8 cellular contexts compared by ENCODE assay signal in genomic region chr17:81713004-81713555, GRCh38. TPM values are rescaled to one million over a fixed set of nuclear protein-coding genes. Genes with fewer than 3 reads are reported as not detected.
DNase-seq lines count a peak whose midpoint lies in the region; ATAC-seq and TF ChIP-seq lines count a peak whose summit lies in the region.

No MANE protein-coding gene starts in this region.

- no peak for TF ChIP-seq CTCF in SU-DHL-6 (IDR thresholded peaks at IDR 0.05; ENCODE audit: insufficient read depth, low read length, poor library complexity, severe bottlenecking)

- in situ Hi-C loops in HAP-1 (cut with MboI; ENCODE audit: low sequenced_read_pairs) = no loop called here

- no peaks in the 10 kb centered on the region for H3K9me2 ChIP-seq in SU-DHL-6 (replicated peaks; ENCODE audit: insufficient read depth, low read length)

- H3K9ac ChIP-seq in SU-DHL-6 (ENCODE audit: low read length) = peak overlapping the region; percentile 93

- H3K9me3 ChIP-seq in HAP-1 = no peaks in the 10 kb centered on the region
- no peaks in the 10 kb centered on the region for H3K9me3 ChIP-seq in SU-DHL-6 (ENCODE audit: insufficient read depth, low read length)

- no peak for ATAC-seq in left ventricle myocardium superior

- H3K4me3 ChIP-seq in HAP-1 (peak overlapping the region; percentile 61), SU-DHL-6 (ENCODE audit: insufficient read depth, low read length, poor library complexity, severe bottlenecking) (peak overlapping the region; percentile 86), skeletal muscle cell (ENCODE audit: low read depth, low read length) (peak overlapping the region; percentile 64)

- intact Hi-C loops in left ventricle myocardium superior (cut with micrococcal nuclease) = no loop called here

- no peak for DNase-seq in HAP-1 (ENCODE audit: low spot score in 2 of 2)
- DNase-seq in left ventricle myocardium superior = peak; percentile 34
- DNase-seq in skeletal muscle cell (ENCODE audit: low read depth) = no peak
- DNase-seq in germinal center (ENCODE audit: low spot score) = no peak
- DNase-seq in dermis blood vessel endothelial cell = no peak
- no peak for DNase-seq in NCI-H510A (lab: John Stamatoyannopoulos, UW)
- DNase-seq in HuH-7 (ENCODE audit: low spot score) = no peak

- peaks cover 27% of the 10 kb centered on the region for H3K79me2 ChIP-seq in SU-DHL-6 (ENCODE audit: insufficient read depth, low read length)

- H3K27ac ChIP-seq in SU-DHL-6 (ENCODE audit: low read depth, low read length) = peak overlapping the region; percentile 41; the same call in 1 of the 2 replicates

- peaks cover 19% of the 10 kb centered on the region for H3K4me1 ChIP-seq in HAP-1

- peaks cover 44% of the 10 kb centered on the region for H3K36me3 ChIP-seq in HAP-1 (replicated peaks)
- H3K36me3 ChIP-seq in SU-DHL-6 (ENCODE audit: low read length) = no peaks in the 10 kb centered on the region

- H4K20me1 ChIP-seq in SU-DHL-6 (ENCODE audit: low read depth, low read length) = no peaks in the 10 kb centered on the region

- H3K27me3 ChIP-seq in HAP-1 (ENCODE audit: low read depth) (no peaks in the 10 kb centered on the region), SU-DHL-6 (ENCODE audit: low read length) (no peaks in the 10 kb centered on the region)

- no peak overlapping the region for H2AFZ ChIP-seq in SU-DHL-6 (ENCODE audit: low read depth, low read length, severe bottlenecking)

- peaks cover 25% of the 10 kb centered on the region for H3F3A ChIP-seq in SU-DHL-6 (ENCODE audit: insufficient read depth)

- peak overlapping the region; percentile 80 for H3K4me2 ChIP-seq in SU-DHL-6 (ENCODE audit: low read depth, low read length, poor library complexity, severe bottlenecking)

RNA-seq across cellular contexts. Expression of gene SLC25A10, which starts 1.0 kb away (rescaled TPM):
- total RNA-seq in left ventricle myocardium superior (8.6 TPM), dermis blood vessel endothelial cell (11.4 and 28.4 TPM in 2 replicates)

RNA-seq across cellular contexts. Expression of gene MRPL12, which starts 9.9 kb away (rescaled TPM):
- total RNA-seq in left ventricle myocardium superior = 184 TPM
- 8.2 and 10.9 TPM in 2 replicates for total RNA-seq in dermis blood vessel endothelial cell

RNA-seq across cellular contexts. Expression of gene HGS, which starts 29.3 kb away (rescaled TPM):
- total RNA-seq in left ventricle myocardium superior (42.1 TPM), dermis blood vessel endothelial cell (59.7 and 98.5 TPM in 2 replicates)

RNA-seq across cellular contexts. Expression of gene ARL16, which starts 29.5 kb away (rescaled TPM):
- 12.0 TPM for total RNA-seq in left ventricle myocardium superior
- total RNA-seq in dermis blood vessel endothelial cell = 21.0 and 25.2 TPM in 2 replicates

RNA-seq across cellular contexts. Expression of gene CCDC137, which starts 46.5 kb away (rescaled TPM):
- 6.2 TPM for total RNA-seq in left ventricle myocardium superior
- total RNA-seq in dermis blood vessel endothelial cell = 11.1 and 14.1 TPM in 2 replicates

Comparison
In these comparisons a context has a peak if more than half of its experiments do, and no peak if none do; other contexts are left out.
1. RNA of gene MRPL12, which starts 9.9 kb away (total RNA-seq): 184 TPM in left ventricle myocardium superior (single experiment); 8.2 to 10.9 TPM in dermis blood vessel endothelial cell; every median in the first group is over 10 times any median in the second.
2. Peak in every context shown above with its lines, with median percentiles within 50 percentile points of each other: H3K4me3 ChIP-seq.